ENCODE assay signal across 20 cellular contexts in the genomic region with DNA sequence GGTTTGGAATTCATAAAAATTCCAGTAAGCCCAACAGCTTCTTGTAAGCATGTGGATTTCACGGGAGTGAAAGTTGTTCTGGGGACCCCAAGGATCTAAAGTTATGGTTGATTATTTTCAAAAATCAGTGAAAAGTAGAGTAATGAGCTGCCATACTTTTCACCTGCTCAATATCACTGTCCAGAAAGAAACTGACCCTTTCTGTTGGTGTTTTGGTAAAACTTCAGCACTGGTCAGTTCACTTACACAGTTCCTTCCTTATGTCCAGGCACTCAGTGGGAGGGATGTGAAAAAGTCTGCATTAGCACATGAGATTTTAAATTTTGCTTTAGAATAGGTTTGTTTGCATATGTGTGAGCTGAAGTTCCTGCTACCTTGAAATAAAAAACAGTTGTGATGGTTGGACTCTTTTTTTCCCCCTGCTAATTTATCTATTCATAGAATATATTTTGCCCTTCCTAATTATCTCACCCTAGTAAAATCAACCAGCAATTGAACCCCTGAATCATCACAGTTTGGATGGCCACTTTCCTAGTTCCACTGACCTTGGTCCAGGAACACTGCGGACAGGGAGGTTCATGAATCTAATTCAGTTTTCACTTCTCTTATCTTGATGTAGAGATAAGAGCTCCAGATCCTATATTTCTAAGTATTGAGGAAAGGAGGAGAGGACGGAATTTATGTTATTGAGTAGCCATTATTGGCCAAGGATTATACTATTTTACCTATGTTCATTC. TPM values are rescaled to one million over a fixed set of nuclear protein-coding genes. Genes with fewer than 3 reads are reported as not detected.
DNase-seq lines count a peak whose midpoint lies in the region; ATAC-seq and TF ChIP-seq lines count a peak whose summit lies in the region.
"Had no signal": no experiment of that assay in that cellular context is flagged by ENCODE, and none has a peak within 500 bp of the region (broad histone marks: within the 10 kb centered on the region; RNA-seq: fewer than 3 reads in every experiment).

No MANE protein-coding gene starts in this region.

- H3K36me3 Mint-ChIP-seq in activated CD8-positive, alpha-beta memory T cell treated with anti-CD3 and anti-CD28 coated beads, Interleukin-2, amount 10 ng/mL, durations not matched to agents 7 days and 5 days = no peaks in the 10 kb centered on the region

- H3K27me3 ChIP-seq in adrenal gland (no peaks in the 10 kb centered on the region), liver (ENCODE audit: control insufficient read depth in 4 of 4, insufficient read depth in 4 of 4, low read length in 3 of 4) (no peaks in the 10 kb centered on the region), colonic mucosa (no peaks in the 10 kb centered on the region)

- H3K9ac ChIP-seq in liver (ENCODE audit: low read depth in 1 of 2, low read length in 2 of 2) (peak overlapping the region; percentile 66 to 71), colonic mucosa (ENCODE audit: low read depth in 2 of 2, low read length in 2 of 2) (no peak overlapping the region)
- H3K9ac ChIP-seq: GM23248 had no signal

- peaks cover 0 to 14% of the 10 kb centered on the region in 2 donors for H3K4me1 ChIP-seq in adrenal gland (replicated peaks in 1 of 2)
- peaks cover 0 to 26% (median 9%) of the 10 kb centered on the region in 4 donors for H3K4me1 ChIP-seq in liver (ENCODE audit: control insufficient read depth in 4 of 4, insufficient read depth in 4 of 4, low read length in 3 of 4)
- no peaks in the 10 kb centered on the region for H3K4me1 ChIP-seq in colonic mucosa

- TF ChIP-seq CTCF in adrenal gland (IDR thresholded peaks at IDR 0.05) (no peak), liver (IDR thresholded peaks at IDR 0.05; ENCODE audit: low read depth, low read length, missing input control) (no peak), colonic mucosa (IDR thresholded peaks at IDR 0.05) (no peak)

- DNase-seq in activated CD8-positive, alpha-beta memory T cell treated with anti-CD3 and anti-CD28 coated beads, Interleukin-2, amount 10 ng/mL, durations not matched to agents 7 days and 5 days = peak; percentile 5
- no peak for DNase-seq in activated CD8-positive, alpha-beta memory T cell treated with anti-CD3 and anti-CD28 coated beads, Interleukin-2, amount 50 U/mL, for 4 hours
- peak in 4 of 7 donors; percentile 36 to 57 (median 46) for DNase-seq in adrenal gland
- no peak for DNase-seq in amniotic stem cell (lab: John Stamatoyannopoulos, UW)
- DNase-seq in colonic mucosa = no peak
- DNase-seq: AML-193; Caco-2; CD4-positive, alpha-beta T cell; DMS153; DMS79; GDM1; GM23248; H7; IMR-90 had no signal

- H3K9me3 ChIP-seq in adrenal gland (replicated peaks in 1 of 3) = no peaks in the 10 kb centered on the region
- no peaks in the 10 kb centered on the region for H3K9me3 ChIP-seq in liver (ENCODE audit: control insufficient read depth in 4 of 4, low read length in 3 of 4)
- H3K9me3 ChIP-seq in colonic mucosa = no peaks in the 10 kb centered on the region
- H3K9me3 ChIP-seq: A549, Caco-2 had no signal

- H3K4me3 ChIP-seq in adrenal gland (no peak overlapping the region), liver (ENCODE audit: low read depth in 1 of 3, low read length in 3 of 3) (peak overlapping the region in 1 of 3 donors; percentile 4), colonic mucosa (no peak overlapping the region)
- H3K4me3 ChIP-seq: A549, GM23248 had no signal

- H3K27me3 Mint-ChIP-seq in activated CD8-positive, alpha-beta memory T cell treated with anti-CD3 and anti-CD28 coated beads, Interleukin-2, amount 10 ng/mL, durations not matched to agents 7 days and 5 days = peaks cover 21% of the 10 kb centered on the region
- H3K27me3 Mint-ChIP-seq: CD4-positive, alpha-beta T cell had no signal

- no peak for TF ChIP-seq POLR2A in adrenal gland (IDR thresholded peaks at IDR 0.05)

- TF ChIP-seq RAD21 in liver (IDR thresholded peaks at IDR 0.05) = no peak

- H3K27ac Mint-ChIP-seq in activated CD8-positive, alpha-beta memory T cell treated with anti-CD3 and anti-CD28 coated beads, Interleukin-2, amount 10 ng/mL, durations not matched to agents 7 days and 5 days = no peak overlapping the region
- H3K27ac Mint-ChIP-seq: CD4-positive, alpha-beta T cell had no signal

- H3K27ac ChIP-seq in adrenal gland (peak overlapping the region in 1 of 5 donors; percentile 28), liver (ENCODE audit: low read depth in 1 of 2, low read length in 2 of 2) (peak overlapping the region; percentile 87 to 89), colonic mucosa (no peak overlapping the region)
- H3K27ac ChIP-seq: 22Rv1, C4-2B, GM23248 had no signal

- no peaks in the 10 kb centered on the region for H3K9me3 Mint-ChIP-seq in activated CD8-positive, alpha-beta memory T cell treated with anti-CD3 and anti-CD28 coated beads, Interleukin-2, amount 10 ng/mL, durations not matched to agents 7 days and 5 days (ENCODE audit: low read depth)
- H3K9me3 Mint-ChIP-seq: CD4-positive, alpha-beta T cell had no signal

- no peak overlapping the region for H3K4me3 Mint-ChIP-seq in activated CD8-positive, alpha-beta memory T cell treated with anti-CD3 and anti-CD28 coated beads, Interleukin-2, amount 10 ng/mL, durations not matched to agents 7 days and 5 days
- H3K4me3 Mint-ChIP-seq: CD4-positive, alpha-beta T cell had no signal

- H3K36me3 ChIP-seq in adrenal gland (replicated peaks in 1 of 2) (no peaks in the 10 kb centered on the region), liver (ENCODE audit: control insufficient read depth in 4 of 4, insufficient read depth in 3 of 4, low read depth in 1 of 4, low read length in 3 of 4) (no peaks in the 10 kb centered on the region), colonic mucosa (no peaks in the 10 kb centered on the region)

- H3K4me1 Mint-ChIP-seq in activated CD8-positive, alpha-beta memory T cell treated with anti-CD3 and anti-CD28 coated beads, Interleukin-2, amount 10 ng/mL, durations not matched to agents 7 days and 5 days = peaks cover 9% of the 10 kb centered on the region

- CTCF ChIA-PET in activated CD8-positive, alpha-beta memory T cell treated with anti-CD3 and anti-CD28 coated beads, Interleukin-2, amount 10 ng/mL, durations not matched to agents 7 days and 5 days (lab: Charles Lee) = interaction anchor here (0.6 to 1.2 kb wide), 3 partner anchors 15 to 178 kb away, joined by 3 to 4 read pairs (median 3); no protein-coding TSS in a partner anchor

- intact Hi-C loops in adrenal gland (cut with DNase I) (no loop called here), colonic mucosa (cut with DNase I) (no loop called here)

- ATAC-seq in activated CD8-positive, alpha-beta memory T cell treated with anti-CD3 and anti-CD28 coated beads, Interleukin-2, amount 10 ng/mL, durations not matched to agents 7 days and 5 days = no peak
- ATAC-seq in HG02571 (IDR thresholded peaks at IDR 0.05; ENCODE audit: unreplicated experiment) = no peak
- ATAC-seq: A549, HCT116 had no signal

- WGBS in adrenal gland, 4 donors = 46 to 58% (median 54%) methylated on average over 3 of the region's 3 CpGs
- WGBS in liver = 38% methylated on average over 3 of the region's 3 CpGs

TF ChIP-seq in liver, 16 proteins besides CTCF, POLR2A, EP300 and RAD21 (continues in another document):
- no peak for TF ChIP-seq FOXA1 (IDR thresholded peaks at IDR 0.05)
- TF ChIP-seq SP1 (IDR thresholded peaks at IDR 0.05) = no peak
- TF ChIP-seq, protein P1, sequence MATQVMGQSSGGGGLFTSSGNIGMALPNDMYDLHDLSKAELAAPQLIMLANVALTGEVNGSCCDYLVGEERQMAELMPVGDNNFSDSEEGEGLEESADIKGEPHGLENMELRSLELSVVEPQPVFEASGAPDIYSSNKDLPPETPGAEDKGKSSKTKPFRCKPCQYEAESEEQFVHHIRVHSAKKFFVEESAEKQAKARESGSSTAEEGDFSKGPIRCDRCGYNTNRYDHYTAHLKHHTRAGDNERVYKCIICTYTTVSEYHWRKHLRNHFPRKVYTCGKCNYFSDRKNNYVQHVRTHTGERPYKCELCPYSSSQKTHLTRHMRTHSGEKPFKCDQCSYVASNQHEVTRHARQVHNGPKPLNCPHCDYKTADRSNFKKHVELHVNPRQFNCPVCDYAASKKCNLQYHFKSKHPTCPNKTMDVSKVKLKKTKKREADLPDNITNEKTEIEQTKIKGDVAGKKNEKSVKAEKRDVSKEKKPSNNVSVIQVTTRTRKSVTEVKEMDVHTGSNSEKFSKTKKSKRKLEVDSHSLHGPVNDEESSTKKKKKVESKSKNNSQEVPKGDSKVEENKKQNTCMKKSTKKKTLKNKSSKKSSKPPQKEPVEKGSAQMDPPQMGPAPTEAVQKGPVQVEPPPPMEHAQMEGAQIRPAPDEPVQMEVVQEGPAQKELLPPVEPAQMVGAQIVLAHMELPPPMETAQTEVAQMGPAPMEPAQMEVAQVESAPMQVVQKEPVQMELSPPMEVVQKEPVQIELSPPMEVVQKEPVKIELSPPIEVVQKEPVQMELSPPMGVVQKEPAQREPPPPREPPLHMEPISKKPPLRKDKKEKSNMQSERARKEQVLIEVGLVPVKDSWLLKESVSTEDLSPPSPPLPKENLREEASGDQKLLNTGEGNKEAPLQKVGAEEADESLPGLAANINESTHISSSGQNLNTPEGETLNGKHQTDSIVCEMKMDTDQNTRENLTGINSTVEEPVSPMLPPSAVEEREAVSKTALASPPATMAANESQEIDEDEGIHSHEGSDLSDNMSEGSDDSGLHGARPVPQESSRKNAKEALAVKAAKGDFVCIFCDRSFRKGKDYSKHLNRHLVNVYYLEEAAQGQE (IDR thresholded peaks at IDR 0.05) = peak; percentile 94
- TF ChIP-seq NR2F2 (IDR thresholded peaks at IDR 0.05) = no peak
- TF ChIP-seq, protein P2, sequence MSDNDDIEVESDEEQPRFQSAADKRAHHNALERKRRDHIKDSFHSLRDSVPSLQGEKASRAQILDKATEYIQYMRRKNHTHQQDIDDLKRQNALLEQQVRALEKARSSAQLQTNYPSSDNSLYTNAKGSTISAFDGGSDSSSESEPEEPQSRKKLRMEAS (IDR thresholded peaks at IDR 0.05) = no peak
- TF ChIP-seq RXRA (IDR thresholded peaks at IDR 0.05) = peak in 1 of 2 donors; percentile 30
- TF ChIP-seq GABPA (IDR thresholded peaks at IDR 0.05 in 1 of 2, conservative IDR thresholded peaks at IDR 0.05 in 1 of 2) = no peak
- TF ChIP-seq TAF1 (conservative IDR thresholded peaks at IDR 0.05) = no peak

RNA-seq across cellular contexts. Expression of a gene that starts 25.8 kb away (rescaled TPM):
- total RNA-seq in activated CD8-positive, alpha-beta memory T cell treated with anti-CD3 and anti-CD28 coated beads, Interleukin-2, amount 10 ng/mL, durations not matched to agents 7 days and 5 days = 1 to 10 TPM; 6.9 to 7.4 TPM
- total RNA-seq in adrenal gland = 100 to 1,000 TPM in 7 of 8 donors, 10 to 100 TPM in 1; 98.4 to 219 (median 134) TPM
- polyA plus RNA-seq in adrenal gland = 100 to 1,000 TPM in 1 of 3 donors, 10 to 100 TPM in 2; 42.8 to 228 (median 63.6) TPM
- total RNA-seq in liver = 10 to 100 TPM; 37.2 to 70.2 TPM
- polyA plus RNA-seq in liver = 10 to 100 TPM; 55.1 to 76.1 TPM
- total RNA-seq in colonic mucosa = 10 to 100 TPM in 1 of 2 donors, 1 to 10 TPM in 1; 7.0 to 44.8 TPM

RNA-seq across cellular contexts. Expression of a gene that starts 58.7 kb away (rescaled TPM):
- total RNA-seq in activated CD8-positive, alpha-beta memory T cell treated with anti-CD3 and anti-CD28 coated beads, Interleukin-2, amount 10 ng/mL, durations not matched to agents 7 days and 5 days = 10 to 100 TPM; 67.8 to 70.9 TPM
- 100 to 1,000 TPM in 2 of 8 donors, 10 to 100 TPM in 6; 56.7 to 205 (median 83.7) TPM for total RNA-seq in adrenal gland
- polyA plus RNA-seq in adrenal gland = 100 to 1,000 TPM in 1 of 3 donors, 10 to 100 TPM in 2; 16.6 to 101 (median 26.7) TPM
- 10 to 100 TPM; 42.9 to 62.2 TPM for total RNA-seq in liver
- polyA plus RNA-seq in liver = 10 to 100 TPM; 23.5 to 41.1 TPM
- total RNA-seq in colonic mucosa = 10 to 100 TPM; 72.9 to 98.0 TPM

Comparison
In these comparisons a context has a peak if more than half of its experiments do, and no peak if none do; other contexts are left out.
1. DNase-seq: peak in activated CD8-positive, alpha-beta memory T cell treated with anti-CD3 and anti-CD28 coated beads, Interleukin-2, amount 10 ng/mL, durations not matched to agents 7 days and 5 days (single experiment) and adrenal gland (4 of 7); none in activated CD8-positive, alpha-beta memory T cell treated with anti-CD3 and anti-CD28 coated beads, Interleukin-2, amount 50 U/mL, for 4 hours (single experiment), amniotic stem cell (single experiment) and colonic mucosa (single experiment).
2. H3K9ac ChIP-seq: peak in liver (2 of 2); none in colonic mucosa (0 of 2).